ENCODE assay signal across 9 cellular contexts in the genomic region with DNA sequence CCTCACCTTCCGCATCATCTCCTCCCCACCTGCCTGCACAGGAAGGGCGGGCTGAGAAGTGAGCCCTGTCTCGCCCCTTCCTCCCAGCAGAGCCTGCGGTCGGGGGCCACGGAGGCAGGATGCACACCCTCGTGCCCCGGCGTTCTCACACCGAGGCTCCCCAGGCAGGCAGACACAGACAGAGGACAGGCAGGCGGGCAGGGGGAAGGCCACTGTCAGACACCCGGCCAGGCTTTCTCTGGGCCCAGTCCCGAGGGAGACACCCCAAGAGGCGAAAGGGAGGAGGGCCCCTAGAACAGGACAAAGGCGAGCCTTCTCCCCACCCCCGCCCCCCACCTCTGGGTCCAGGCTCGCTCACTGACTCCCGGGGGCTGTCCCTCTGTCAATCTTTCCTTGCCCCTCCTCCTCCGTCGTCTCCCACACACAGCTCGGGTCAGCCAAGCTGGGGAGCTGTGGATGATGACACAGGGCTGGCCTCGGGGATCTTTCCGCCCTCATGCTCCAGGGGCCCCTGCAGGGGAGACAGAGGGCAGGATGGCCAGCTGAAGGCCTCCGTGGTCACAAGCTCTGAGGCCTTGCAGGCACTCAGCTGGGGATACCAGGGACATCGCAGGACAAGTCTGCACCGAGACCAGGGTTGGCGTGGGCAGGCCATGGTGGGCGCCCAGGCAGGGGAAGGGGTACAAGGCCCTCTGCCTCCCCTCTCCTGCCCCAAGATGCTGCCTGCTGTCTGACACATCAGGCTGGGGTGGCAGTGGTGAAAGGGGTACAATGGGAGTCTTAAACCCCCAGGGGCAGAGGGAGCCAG. TPM values are rescaled to one million over a fixed set of nuclear protein-coding genes. Genes with fewer than 3 reads are reported as not detected.
DNase-seq lines count a peak whose midpoint lies in the region; ATAC-seq and TF ChIP-seq lines count a peak whose summit lies in the region.
"Had no signal": no experiment of that assay in that cellular context is flagged by ENCODE, and none has a peak within 500 bp of the region (broad histone marks: within the 10 kb centered on the region; RNA-seq: fewer than 3 reads in every experiment).

No MANE protein-coding gene starts in this region.

- H3K27me3 Mint-ChIP-seq in activated T-helper 17 cell treated with anti-CD3 and anti-CD28 coated beads, Interleukin-2, amount 50 U/mL, for 72 hours, result no peaks in the 10 kb centered on the region
- H3K27me3 Mint-ChIP-seq: brain had no signal

- DNase-seq in kidney tubule cell (ENCODE audit: low spot score) (peak; percentile 39), HCEC 1CT (no peak), HAP-1 (ENCODE audit: low spot score in 2 of 2) (no peak), omental fat pad (ENCODE audit: low spot score) (no peak)
- peak; percentile 64 for DNase-seq in stimulated activated CD8-positive, alpha-beta memory T cell treated with anti-CD3 and anti-CD28 coated beads, Interleukin-12 subunit alpha, Interleukin-12 subunit beta, amount 100 ng/mL, for 1 hour (ENCODE audit: low read depth)

- H3K27me3 ChIP-seq in HAP-1 (ENCODE audit: low read depth), result no peaks in the 10 kb centered on the region

- H3K9me3 Mint-ChIP-seq in activated T-helper 17 cell treated with anti-CD3 and anti-CD28 coated beads, Interleukin-2, amount 50 U/mL, for 72 hours, result no peaks in the 10 kb centered on the region

- no peaks in the 10 kb centered on the region for H3K36me3 ChIP-seq in HAP-1 (replicated peaks)

- H3K9me3 ChIP-seq in HAP-1, result no peaks in the 10 kb centered on the region

- no peak overlapping the region for H3K4me3 ChIP-seq in HAP-1

- H3K36me3 Mint-ChIP-seq in activated T-helper 17 cell treated with anti-CD3 and anti-CD28 coated beads, Interleukin-2, amount 50 U/mL, for 72 hours (ENCODE audit: low read depth), result peaks cover 11% of the 10 kb centered on the region

- in situ Hi-C loops in HAP-1 (cut with MboI; ENCODE audit: low sequenced_read_pairs), result no loop called here

- peak overlapping the region; percentile 70 for H3K27ac Mint-ChIP-seq in activated T-helper 17 cell treated with anti-CD3 and anti-CD28 coated beads, Interleukin-2, amount 50 U/mL, for 72 hours

- H3K4me1 ChIP-seq in HAP-1, result no peaks in the 10 kb centered on the region

- H3K4me3 Mint-ChIP-seq in activated T-helper 17 cell treated with anti-CD3 and anti-CD28 coated beads, Interleukin-2, amount 50 U/mL, for 72 hours, result peak overlapping the region; percentile 70
- H3K4me3 Mint-ChIP-seq: brain had no signal

- no peak for TF ChIP-seq CTCF in omental fat pad (IDR thresholded peaks at IDR 0.05)

- ATAC-seq in GM19463 (IDR thresholded peaks at IDR 0.05; ENCODE audit: unreplicated experiment) (peak; percentile 38), HG03558 (IDR thresholded peaks at IDR 0.05; ENCODE audit: extremely low read depth, unreplicated experiment) (peak; percentile 34), omental fat pad (ENCODE audit: low FRiP score) (no peak)
- ATAC-seq in activated T-helper 17 cell treated with anti-CD3 and anti-CD28 coated beads, Interleukin-2, amount 50 U/mL, for 72 hours (replicated peaks), result peak; percentile 37

- H3K4me1 Mint-ChIP-seq in activated T-helper 17 cell treated with anti-CD3 and anti-CD28 coated beads, Interleukin-2, amount 50 U/mL, for 72 hours, result peaks cover 36% of the 10 kb centered on the region

RNA-seq across cellular contexts. Expression of a gene that starts 24.9 kb away (rescaled TPM):
- 100 to 1,000 TPM in 1 of 2 donors, 10 to 100 TPM in 1; 84.0 to 110 TPM for total RNA-seq in activated T-helper 17 cell treated with anti-CD3 and anti-CD28 coated beads, Interleukin-2, amount 50 U/mL, for 72 hours
- 10 to 100 TPM; 64.2 to 78.5 (median 73.2) TPM for total RNA-seq in omental fat pad

Comparison
In these comparisons a context has a peak if more than half of its experiments do, and no peak if none do; other contexts are left out.
1. DNase-seq: peak in kidney tubule cell (single experiment) and stimulated activated CD8-positive, alpha-beta memory T cell treated with anti-CD3 and anti-CD28 coated beads, Interleukin-12 subunit alpha, Interleukin-12 subunit beta, amount 100 ng/mL, for 1 hour (single experiment); none in HCEC 1CT (single experiment), HAP-1 (0 of 2) and omental fat pad (single experiment).